In the genomic region with DNA sequence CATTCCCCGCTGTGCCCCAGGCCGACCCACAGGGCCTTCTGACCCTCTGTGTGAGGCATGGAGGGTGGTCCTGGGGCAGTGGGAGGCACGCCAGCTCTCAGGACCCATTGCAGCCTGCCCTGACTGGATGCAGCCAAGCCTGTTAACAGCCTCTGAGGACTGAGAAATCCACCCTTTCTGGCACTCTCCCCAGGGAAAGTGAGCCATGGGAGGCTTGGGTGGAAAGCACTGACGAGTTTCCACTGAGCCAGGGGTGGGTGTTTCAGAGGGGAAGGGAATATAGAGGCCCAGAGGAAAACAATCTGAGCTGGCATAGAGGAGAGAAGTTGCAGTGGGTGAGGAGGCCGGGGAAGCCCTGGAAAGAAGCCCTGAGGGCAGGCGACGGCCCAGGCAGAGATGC, we compare ENCODE assay signal across 38 cellular contexts. TPM values are rescaled to one million over a fixed set of nuclear protein-coding genes. Genes with fewer than 3 reads are reported as not detected.
"Had no signal": no experiment of that assay in that cellular context is flagged by ENCODE, and none has a peak within 500 bp of the region (broad histone marks: within the 10 kb centered on the region; RNA-seq: fewer than 3 reads in every experiment).

No MANE protein-coding gene starts in this region.

- H3K4me3 ChIP-seq: adrenal gland, body of pancreas, breast epithelium, PC-9 had no signal

- ATAC-seq: activated naive CD4-positive, alpha-beta T cell treated with anti-CD3 and anti-CD28 coated beads, Interleukin-2, amount 50 U/mL, for 72 hours; activated T-cell treated with anti-CD3 and anti-CD28 coated beads, Interleukin-2, amount 50 U/mL, for 4 hours; body of pancreas; Right ventricle myocardium inferior had no signal

- H3K27me3 ChIP-seq: adrenal gland, body of pancreas, breast epithelium had no signal

- DNase-seq: activated B cell treated with CpG ODN at 0.5 μM for 24 hours; activated CD4-positive, alpha-beta memory T cell treated with anti-CD3 and anti-CD28 coated beads for 36 hours; activated CD4-positive, alpha-beta T cell treated with anti-CD3 and anti-CD28 coated beads for 4 hours; activated CD4-positive, alpha-beta T cell treated with anti-CD3 and anti-CD28 coated beads, Interleukin-2, amount 50 U/mL, for 1 hour; activated CD4-positive, CD25-positive, alpha-beta regulatory T cell treated with anti-CD3 and anti-CD28 coated beads, Interleukin-2, amount 50 U/mL, for 72 hours; activated CD8-positive, alpha-beta memory T cell treated with anti-CD3 and anti-CD28 coated beads, Interleukin-2, amount 50 U/mL, for 4 hours; activated gamma-delta T cell treated with Interleukin-2 at 50 U/mL for 16 hours; activated naive CD4-positive, alpha-beta T cell treated with anti-CD3 and anti-CD28 coated beads for 36 hours; activated T-cell treated with anti-CD3 and anti-CD28 coated beads for 4 hours; activated T-cell treated with anti-CD3 and anti-CD28 coated beads, Interleukin-2, amount 50 U/mL, for 4 hours; adrenal gland; body of pancreas; MM.1S; MV-4-11; NCI-H1092 treated with DMSO at 0.1 percent for 48 hours; NCI-H1417; NCI-H146; NCI-H187; NCI-H2029 treated with DMSO at 0.1 percent for 48 hours; NCI-H2107; NCI-H2171; NCI-H510A; NCI-H526; NCI-H748 treated with DMSO at 0.1 percent for 48 hours; NK-92 treated with Interleukin-12 subunit alpha and Interleukin-12 subunit beta, amount 100 ng/mL, for 24 hours; PC-9; SW 1271; T-helper 1 cell; T-helper 2 cell; T-helper 9 cell had no signal

- H3K4me2 ChIP-seq: PC-9 had no signal

- H3K9me3 ChIP-seq: adrenal gland, body of pancreas had no signal

- H3K36me3 ChIP-seq: adrenal gland, breast epithelium had no signal

- H3K4me1 ChIP-seq: adrenal gland, body of pancreas, breast epithelium had no signal

- H3K27ac ChIP-seq: adrenal gland, body of pancreas, breast epithelium, PC-9, RWPE1, VCaP had no signal

RNA-seq across cellular contexts. Expression of gene SLC7A10, which starts 30.6 kb away (rescaled TPM):
- total RNA-seq: activated B cell treated with CpG ODN at 0.5 μM for 24 hours; activated CD4-positive, alpha-beta memory T cell treated with anti-CD3 and anti-CD28 coated beads for 36 hours; activated naive CD4-positive, alpha-beta T cell treated with anti-CD3 and anti-CD28 coated beads for 36 hours; activated naive CD4-positive, alpha-beta T cell treated with anti-CD3 and anti-CD28 coated beads, Interleukin-2, amount 50 U/mL, for 72 hours; activated T-cell treated with anti-CD3 and anti-CD28 coated beads, Interleukin-2, amount 50 U/mL, for 4 hours; activated T-helper 1 cell treated with anti-CD3 and anti-CD28 coated beads, Interleukin-12 subunit alpha, Interleukin-12 subunit beta, Interleukin-2, Interleukin-4 antibody, amounts not matched to agents 30 ng/mL and 10 ng/mL and 1 ng/mL, durations not matched to agents 14 hours and 24 hours and 36 hours; cardiac septum; LHCN-M2; PC-9 had no signal
